Comparison of ENCODE assay signal across 21 cellular contexts in the genomic region with DNA sequence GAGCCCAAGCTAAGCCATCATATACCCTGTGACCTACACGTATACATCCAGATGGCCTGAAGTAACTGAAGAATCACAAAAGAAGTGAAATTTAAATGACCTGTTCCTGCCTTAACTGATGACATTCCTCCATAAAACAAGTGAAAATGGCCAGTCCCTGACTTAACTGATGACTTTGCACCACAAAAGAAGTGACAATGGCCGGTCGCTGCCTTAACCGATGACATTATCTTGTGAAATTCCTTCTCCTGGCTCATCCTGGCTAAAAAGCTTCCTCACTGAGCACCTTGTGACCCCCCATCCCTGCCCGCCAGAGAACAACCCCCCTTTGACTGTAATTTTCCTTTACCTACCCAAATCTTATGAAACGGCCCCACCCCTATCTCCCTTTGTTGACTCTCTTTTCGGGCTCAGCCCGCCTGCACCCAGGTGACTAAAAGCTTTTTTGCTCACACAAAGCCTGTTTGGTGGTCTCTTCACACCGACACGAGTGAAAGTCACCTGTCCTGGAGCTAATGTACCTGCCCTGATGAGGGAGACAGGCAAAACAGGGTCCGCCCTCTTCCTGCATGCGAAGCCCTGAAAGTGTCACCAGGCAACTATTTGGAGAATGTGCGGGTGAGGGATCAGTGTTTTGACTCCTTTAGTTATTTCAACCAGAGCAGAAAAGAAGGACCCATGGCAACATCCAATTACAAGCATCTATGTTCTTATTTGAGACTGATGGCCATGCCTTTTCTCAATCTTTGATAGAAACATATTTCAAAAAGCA.
DNase-seq lines count a peak whose midpoint lies in the region; ATAC-seq, FAIRE-seq and TF ChIP-seq lines count a peak whose summit lies in the region.
"Had no signal": no experiment of that assay in that cellular context is flagged by ENCODE, and none has a peak within 500 bp of the region (broad histone marks: within the 10 kb centered on the region; RNA-seq: fewer than 3 reads in every experiment).

No MANE protein-coding gene starts in this region.

- FAIRE-seq in GM12891 (lab: Jason Lieb, UNC) = no peak
- FAIRE-seq: A549, endothelial cell of umbilical vein had no signal

- no peak overlapping the region for H3K4me3 ChIP-seq in SK-N-SH (ENCODE audit: low read depth in 2 of 2, low read length in 1 of 2)
- H3K4me3 ChIP-seq: A549, lung, Peyer's patch, stomach had no signal

- no peaks in the 10 kb centered on the region for H4K20me1 ChIP-seq in SK-N-SH (ENCODE audit: insufficient read depth)

- DNase-seq in 8988T (peak; percentile 50), HS-27A (ENCODE audit: low read depth) (peak; percentile 41), astrocyte of the hippocampus (ENCODE audit: low read depth, low spot score) (peak; percentile 93), iPS-NIHi7 (ENCODE audit: extremely low spot score) (peak; percentile 70), GM12891 (ENCODE audit: insufficient read length, low spot score) (no peak), HT-29 (ENCODE audit: low spot score) (no peak), SK-N-SH (no peak)
- DNase-seq: activated CD4-positive, alpha-beta T cell treated with anti-CD3 and anti-CD28 coated beads for 1 hour; activated CD8-positive, alpha-beta memory T cell treated with anti-CD3 and anti-CD28 coated beads, Interleukin-2, amount 50 U/mL, for 4 hours; activated naive CD4-positive, alpha-beta T cell treated with Interleukin-2 at 50 U/mL for 16 hours; glutamatergic neuron; KG1; NCI-H146; NCI-H510A treated with DMSO at 0.1 percent for 48 hours; Peyer's patch; stomach; T-helper 1 cell had no signal

- POLR2A ChIA-PET in SK-N-SH (lab: Yijun Ruan, JAX) = no interaction called here

- no peak for TF ChIP-seq RAD21 in SK-N-SH (IDR thresholded peaks at IDR 0.05; ENCODE audit: low read length)

- ATAC-seq in HG02763 (IDR thresholded peaks at IDR 0.05; ENCODE audit: unreplicated experiment) = no peak
- ATAC-seq: A549 had no signal

- CTCF ChIA-PET in SK-N-SH (lab: Yijun Ruan, JAX) = no interaction called here

- no peaks in the 10 kb centered on the region for H3K9me2 ChIP-seq in SK-N-SH

- no peak overlapping the region for H3K27ac ChIP-seq in SK-N-SH (ENCODE audit: low read depth in 2 of 2, low read length in 1 of 2)
- H3K27ac ChIP-seq: A549, Peyer's patch, stomach had no signal

- H3K9ac ChIP-seq in SK-N-SH = no peak overlapping the region

- TF ChIP-seq EP300 in SK-N-SH (IDR thresholded peaks at IDR 0.05; ENCODE audit: borderline replicate concordance in 1 of 2, low read depth in 1 of 2, low read length in 1 of 2) = no peak

- H3K4me1 ChIP-seq in SK-N-SH (ENCODE audit: control insufficient read depth in 1 of 2, insufficient read depth in 2 of 2, low read depth in 1 of 2, low read length in 1 of 2) = no peaks in the 10 kb centered on the region
- H3K4me1 ChIP-seq: Peyer's patch, stomach had no signal

- 67% methylated on average over 13 of the region's 13 CpGs for WGBS in SK-N-SH (ENCODE audit: low lambda C conversion rate)

- no peak overlapping the region for H2AFZ ChIP-seq in SK-N-SH (ENCODE audit: low read depth)

- no peak for TF ChIP-seq POLR2A in GM12891 (IDR thresholded peaks at IDR 0.05; ENCODE audit: low read depth, low read length)

- TF ChIP-seq CTCF in SK-N-SH (IDR thresholded peaks at IDR 0.05) = no peak

- no peaks in the 10 kb centered on the region for H3K9me3 ChIP-seq in SK-N-SH
- H3K9me3 ChIP-seq: A549, Peyer's patch, stomach had no signal

- no peaks in the 10 kb centered on the region for H3K79me2 ChIP-seq in SK-N-SH (ENCODE audit: insufficient read depth)

- no peak overlapping the region for H3K4me2 ChIP-seq in SK-N-SH
- H3K4me2 ChIP-seq: A549 had no signal

- H3F3A ChIP-seq in SK-N-SH (replicated peaks; ENCODE audit: insufficient read depth) = no peaks in the 10 kb centered on the region

- no peaks in the 10 kb centered on the region for H3K27me3 ChIP-seq in SK-N-SH (ENCODE audit: insufficient read depth)
- H3K27me3 ChIP-seq: Peyer's patch, stomach had no signal

- no peaks in the 10 kb centered on the region for H3K36me3 ChIP-seq in SK-N-SH (replicated peaks in 1 of 2; ENCODE audit: control insufficient read depth in 1 of 2, insufficient read depth in 2 of 2, low read length in 1 of 2)
- H3K36me3 ChIP-seq: Peyer's patch, stomach had no signal

TF ChIP-seq in GM12891, 5 proteins besides CTCF, POLR2A, EP300 and RAD21:
- no peak for TF ChIP-seq POLR2AphosphoS5 (IDR thresholded peaks at IDR 0.05; ENCODE audit: low read depth, low read length)
- TF ChIP-seq SPI1 (IDR thresholded peaks at IDR 0.05; ENCODE audit: low read depth, low read length) = no peak
TF ChIP-seq in GM12891: peak in this region for 0.

TF ChIP-seq in SK-N-SH, 30 proteins besides CTCF, POLR2A, EP300 and RAD21:
- TF ChIP-seq GABPA (IDR thresholded peaks at IDR 0.05; ENCODE audit: low read depth) = no peak

Comparison
In these comparisons a context has a peak if more than half of its experiments do, and no peak if none do; other contexts are left out.
1. DNase-seq: peak in 8988T (single experiment), HS-27A (single experiment), astrocyte of the hippocampus (single experiment) and iPS-NIHi7 (single experiment); none in GM12891 (single experiment), HT-29 (single experiment) and SK-N-SH (single experiment).